In the genomic region with DNA sequence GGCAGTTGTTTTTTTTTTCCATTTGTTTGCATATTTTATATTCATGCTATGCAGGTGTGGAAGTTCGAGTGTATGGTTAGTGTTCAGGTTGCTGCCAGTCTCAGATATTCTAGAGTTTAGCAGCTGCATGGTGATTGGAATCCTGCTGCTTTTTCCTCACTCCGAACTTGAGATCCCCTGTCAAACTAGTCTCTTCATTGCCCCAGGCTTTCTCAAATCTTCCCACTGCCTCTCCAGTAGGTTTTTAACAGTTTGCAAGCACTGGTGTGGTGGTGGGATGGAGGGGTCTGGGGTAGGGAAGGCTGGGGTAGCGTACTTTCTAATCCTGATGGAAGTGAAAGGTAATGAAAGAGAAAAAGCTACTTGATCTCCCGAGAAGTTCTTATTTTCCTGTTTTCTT, we compare ENCODE assay signal across 25 cellular contexts.
"Had no signal": no experiment of that assay in that cellular context is flagged by ENCODE, and none has a peak within 500 bp of the region (broad histone marks: within the 10 kb centered on the region; RNA-seq: fewer than 3 reads in every experiment).

No MANE protein-coding gene starts in this region.

- H3K36me3 Mint-ChIP-seq: activated CD8-positive, alpha-beta memory T cell treated with anti-CD3 and anti-CD28 coated beads, Interleukin-2, amount 10 ng/mL, durations not matched to agents 7 days and 5 days; activated naive CD8-positive, alpha-beta T cell treated with anti-CD3 and anti-CD28 coated beads for 36 hours; stimulated activated naive B cell treated with anti-CD40 and anti-IgM and Interleukin-4, amounts not matched to agents 10 μg/mL and 1 μg/mL and 100 μg/mL, for 72 hours had no signal

- H3K4me3 Mint-ChIP-seq: activated B cell treated with CpG ODN at 0.5 μM for 24 hours; activated CD4-positive, alpha-beta T cell treated with anti-CD3 and anti-CD28 coated beads for 36 hours; activated CD8-positive, alpha-beta memory T cell treated with anti-CD3 and anti-CD28 coated beads, Interleukin-2, amount 10 ng/mL, durations not matched to agents 7 days and 5 days; activated CD8-positive, alpha-beta T cell treated with anti-CD3 and anti-CD28 coated beads, Interleukin-2, amount 10 ng/mL, durations not matched to agents 7 days and 5 days; activated naive CD4-positive, alpha-beta T cell treated with anti-CD3 and anti-CD28 coated beads for 36 hours; activated naive CD8-positive, alpha-beta T cell treated with anti-CD3 and anti-CD28 coated beads for 36 hours; activated T-helper 1 cell treated with anti-CD3 and anti-CD28 coated beads, Interleukin-12 subunit alpha, Interleukin-12 subunit beta, Interleukin-2, Interleukin-4 antibody, amounts not matched to agents 30 ng/mL and 10 ng/mL and 1 ng/mL, durations not matched to agents 14 hours and 24 hours and 36 hours; effector memory CD8-positive, alpha-beta T cell; nephron progenitor cell; stimulated activated naive B cell treated with anti-CD40 and anti-IgM and Interleukin-4, amounts not matched to agents 10 μg/mL and 1 μg/mL and 100 μg/mL, for 72 hours had no signal

- ATAC-seq: activated CD4-positive, alpha-beta T cell treated with anti-CD3 and anti-CD28 coated beads for 36 hours; activated CD8-positive, alpha-beta memory T cell treated with anti-CD3 and anti-CD28 coated beads, Interleukin-2, amount 10 ng/mL, durations not matched to agents 7 days and 5 days; activated CD8-positive, alpha-beta T cell treated with anti-CD3 and anti-CD28 coated beads, Interleukin-2, amount 10 ng/mL, durations not matched to agents 7 days and 5 days; body of pancreas; effector memory CD8-positive, alpha-beta T cell; foreskin keratinocyte; heart left ventricle; left lung; lower lobe of right lung; psoas muscle; stimulated activated naive B cell treated with anti-CD40 and anti-IgM and Interleukin-4, amounts not matched to agents 10 μg/mL and 1 μg/mL and 100 μg/mL, for 72 hours; upper lobe of right lung had no signal

- H3K27me3 Mint-ChIP-seq: activated B cell treated with CpG ODN at 0.5 μM for 24 hours; activated CD8-positive, alpha-beta memory T cell treated with anti-CD3 and anti-CD28 coated beads, Interleukin-2, amount 10 ng/mL, durations not matched to agents 7 days and 5 days; activated naive CD8-positive, alpha-beta T cell treated with anti-CD3 and anti-CD28 coated beads for 36 hours; effector memory CD8-positive, alpha-beta T cell; stimulated activated naive B cell treated with anti-CD40 and anti-IgM and Interleukin-4, amounts not matched to agents 10 μg/mL and 1 μg/mL and 100 μg/mL, for 72 hours had no signal

- H3K27ac Mint-ChIP-seq: activated B cell treated with CpG ODN at 0.5 μM for 24 hours; activated CD4-positive, alpha-beta T cell treated with anti-CD3 and anti-CD28 coated beads for 36 hours; activated CD8-positive, alpha-beta memory T cell treated with anti-CD3 and anti-CD28 coated beads, Interleukin-2, amount 10 ng/mL, durations not matched to agents 7 days and 5 days; activated CD8-positive, alpha-beta T cell treated with anti-CD3 and anti-CD28 coated beads, Interleukin-2, amount 10 ng/mL, durations not matched to agents 7 days and 5 days; activated naive CD4-positive, alpha-beta T cell treated with anti-CD3 and anti-CD28 coated beads for 36 hours; activated naive CD8-positive, alpha-beta T cell treated with anti-CD3 and anti-CD28 coated beads for 36 hours; activated T-helper 1 cell treated with anti-CD3 and anti-CD28 coated beads, Interleukin-12 subunit alpha, Interleukin-12 subunit beta, Interleukin-2, Interleukin-4 antibody, amounts not matched to agents 30 ng/mL and 10 ng/mL and 1 ng/mL, durations not matched to agents 14 hours and 24 hours and 36 hours; effector memory CD8-positive, alpha-beta T cell; nephron progenitor cell; stimulated activated naive B cell treated with anti-CD40 and anti-IgM and Interleukin-4, amounts not matched to agents 10 μg/mL and 1 μg/mL and 100 μg/mL, for 72 hours had no signal

- DNase-seq: activated B cell treated with CpG ODN at 0.5 μM for 24 hours; activated CD4-positive, alpha-beta T cell treated with anti-CD3 and anti-CD28 coated beads for 36 hours; activated CD8-positive, alpha-beta memory T cell treated with anti-CD3 and anti-CD28 coated beads, Interleukin-2, amount 10 ng/mL, durations not matched to agents 7 days and 5 days; activated CD8-positive, alpha-beta T cell treated with anti-CD3 and anti-CD28 coated beads, Interleukin-2, amount 10 ng/mL, durations not matched to agents 7 days and 5 days; activated effector memory CD4-positive, alpha-beta T cell treated with anti-CD3 and anti-CD28 coated beads, Interleukin-2, amount 50 U/mL, for 16 hours; activated naive CD4-positive, alpha-beta T cell treated with anti-CD3 and anti-CD28 coated beads for 36 hours; activated naive CD8-positive, alpha-beta T cell treated with anti-CD3 and anti-CD28 coated beads for 36 hours; adrenal gland; aorta; body of pancreas; cerebellar nuclear complex; effector memory CD8-positive, alpha-beta T cell; heart left ventricle; left lung; lower lobe of right lung; nephron progenitor cell; psoas muscle; stimulated activated CD4-positive, alpha-beta T cell treated with anti-CD3 and anti-CD28 coated beads, Interleukin-2, amount 100 ng/mL, for 24 hours; stimulated activated naive B cell treated with anti-CD40 and anti-IgM and Interleukin-4, amounts not matched to agents 10 μg/mL and 1 μg/mL and 100 μg/mL, for 72 hours; stomach; T-helper 2 cell; tibial artery; upper lobe of right lung had no signal

- H3K4me1 Mint-ChIP-seq: activated B cell treated with CpG ODN at 0.5 μM for 24 hours; activated CD4-positive, alpha-beta T cell treated with anti-CD3 and anti-CD28 coated beads for 36 hours; activated CD8-positive, alpha-beta memory T cell treated with anti-CD3 and anti-CD28 coated beads, Interleukin-2, amount 10 ng/mL, durations not matched to agents 7 days and 5 days; activated naive CD8-positive, alpha-beta T cell treated with anti-CD3 and anti-CD28 coated beads for 36 hours; stimulated activated naive B cell treated with anti-CD40 and anti-IgM and Interleukin-4, amounts not matched to agents 10 μg/mL and 1 μg/mL and 100 μg/mL, for 72 hours had no signal
